Comparison of ENCODE assay signal across 17 cellular contexts in genomic region chr22:35155403-35156025, GRCh38.
A peak's percentile ranks its signal among the peaks of the same experiment; 100 is the strongest.
DNase-seq lines count a peak whose midpoint lies in the region; ATAC-seq and TF ChIP-seq lines count a peak whose summit lies in the region.
"Had no signal": no experiment of that assay in that cellular context is flagged by ENCODE, and none has a peak within 500 bp of the region (broad histone marks: within the 10 kb centered on the region; RNA-seq: fewer than 3 reads in every experiment).

No MANE protein-coding gene starts in this region.

- no peak overlapping the region for H2AFZ ChIP-seq in IMR-90 (replicated peaks; ENCODE audit: low read length, poor library complexity)

- H2AK5ac ChIP-seq in IMR-90 (ENCODE audit: low read depth, low read length), result no peak overlapping the region

- no peaks in the 10 kb centered on the region for H4K20me1 ChIP-seq in IMR-90 (ENCODE audit: insufficient read depth, low read length)

- no peak overlapping the region for H4K91ac ChIP-seq in IMR-90 (ENCODE audit: insufficient read depth, low read depth, low read length)

- dilution Hi-C loops in IMR-90 (cut with HindIII; ENCODE audit: low sequenced_read_pairs, unreplicated experiment), result no loop called here

- no peak overlapping the region for H3K56ac ChIP-seq in IMR-90 (ENCODE audit: extremely low read depth, insufficient read depth, low read length)

- 30% methylated on average over 2 of the region's 7 CpGs; no CpG with 5 or more reads in 1 of the 2 experiments for whole genome bisulfite sequencing in IMR-90 (ENCODE audit: extremely low coverage in 2 of 2, insufficient read length in 1 of 2), 2 experiments

- H3K9me3 Mint-ChIP-seq in WTC11, result peaks cover 16% of the 10 kb centered on the region
- H3K9me3 Mint-ChIP-seq: CD4-positive, alpha-beta T cell; nephron had no signal

- H3K23ac ChIP-seq in IMR-90 (ENCODE audit: low read depth, low read length), result no peak overlapping the region

- H3K4me1 ChIP-seq in IMR-90 (ENCODE audit: control insufficient read depth, insufficient read depth, low read length), result no peaks in the 10 kb centered on the region
- H3K4me1 ChIP-seq in right atrium auricular region, result peaks cover 0 to 2% of the 10 kb centered on the region in 2 donors

- intact Hi-C loops in IMR-90 (cut with micrococcal nuclease), result loop anchor here (2.0 kb wide), 1 partner anchor 1637 kb away; no protein-coding TSS in a partner anchor

- H3K36me3 ChIP-seq in IMR-90 (ENCODE audit: control insufficient read depth, insufficient read depth, low read length) (no peaks in the 10 kb centered on the region), right atrium auricular region (no peaks in the 10 kb centered on the region)
- H3K36me3 ChIP-seq: esophagus squamous epithelium had no signal

- no peaks in the 10 kb centered on the region for H3K79me1 ChIP-seq in IMR-90 (ENCODE audit: low read depth in 1 of 2, low read length in 2 of 2)

- H3K36me3 Mint-ChIP-seq in WTC11, result peaks cover 4% of the 10 kb centered on the region; the same call in 1 of the 2 replicates
- H3K36me3 Mint-ChIP-seq: brain had no signal

- TF ChIP-seq CTCF in IMR-90 (conservative IDR thresholded peaks at IDR 0.05; ENCODE audit: low read depth, low read length) (0 out of 2 replicates have a peak, but pooled peaks have one; percentile 8), WTC11 (IDR thresholded peaks at IDR 0.05) (no peak; the same call in 1 of the 2 replicates), right atrium auricular region (IDR thresholded peaks at IDR 0.05) (no peak)

- no peaks in the 10 kb centered on the region for H3K9me3 ChIP-seq in IMR-90 (ENCODE audit: control insufficient read depth, insufficient read depth, low read length)
- H3K9me3 ChIP-seq in right atrium auricular region, result no peaks in the 10 kb centered on the region
- H3K9me3 ChIP-seq: esophagus squamous epithelium had no signal

- no peak for ATAC-seq in IMR-90 (ENCODE audit: low read depth)
- ATAC-seq in WTC11, result peak; percentile 30
- ATAC-seq in GM19351 (IDR thresholded peaks at IDR 0.05; ENCODE audit: unreplicated experiment), result no peak
- ATAC-seq: activated CD4-positive, CD25-positive, alpha-beta regulatory T cell treated with anti-CD3 and anti-CD28 coated beads, Interleukin-2, amount 50 U/mL, for 24 hours had no signal

- H3K4me3 ChIP-seq in IMR-90 (ENCODE audit: insufficient read depth, low read depth, low read length), result no peak overlapping the region
- H3K4me3 ChIP-seq in right atrium auricular region, result no peak overlapping the region
- H3K4me3 ChIP-seq: esophagus squamous epithelium had no signal

- no peak overlapping the region for H2BK15ac ChIP-seq in IMR-90 (ENCODE audit: low read depth, low read length)

- no peak overlapping the region for H2BK20ac ChIP-seq in IMR-90 (ENCODE audit: low read depth, low read length)

- no TSS peak for BruUV-seq in IMR-90 (replicated peaks; lab: Mats Ljungman, UMichigan)

- TF ChIP-seq RAD21 in IMR-90 (IDR thresholded peaks at IDR 0.05; ENCODE audit: low read length), result no peak

- H4K5ac ChIP-seq in IMR-90 (ENCODE audit: low read depth, low read length), result no peak overlapping the region

- H3K4me1 Mint-ChIP-seq in WTC11, result peaks cover 31% of the 10 kb centered on the region
- H3K4me1 Mint-ChIP-seq: nephron had no signal

- peak overlapping the region; percentile 8; the same call in 1 of the 2 replicates for H3K4me3 Mint-ChIP-seq in WTC11
- H3K4me3 Mint-ChIP-seq: CD4-positive, alpha-beta T cell; nephron had no signal

- no peak overlapping the region for H2BK120ac ChIP-seq in IMR-90 (ENCODE audit: low read depth, low read length)

- H3K4ac ChIP-seq in IMR-90 (ENCODE audit: low read depth, low read length), result no peak overlapping the region

- no peak overlapping the region for H3K4me2 ChIP-seq in IMR-90 (ENCODE audit: low read depth, low read length)

- no peak overlapping the region for H3K14ac ChIP-seq in IMR-90 (replicated peaks; ENCODE audit: low read depth, low read length)

- H4K8ac ChIP-seq in IMR-90 (ENCODE audit: low read depth in 2 of 2, low read length in 2 of 2), result no peak overlapping the region

- H3K27ac Mint-ChIP-seq in WTC11, result no peak overlapping the region
- H3K27ac Mint-ChIP-seq: CD4-positive, alpha-beta T cell; nephron had no signal

- H3K27me3 Mint-ChIP-seq in WTC11 (ENCODE audit: low read depth), result peaks cover 23% of the 10 kb centered on the region

- peak; percentile 7 for DNase-seq in NCI-H2227 (lab: John Stamatoyannopoulos, UW; ENCODE audit: unreplicated experiment)
- DNase-seq in NCI-H2227 treated with DMSO at 0.1 percent for 48 hours (lab: John Stamatoyannopoulos, UW), result no peak
- no peak for DNase-seq in IMR-90
- peak; percentile 24 for DNase-seq in WTC11 (ENCODE audit: low spot score)
- DNase-seq in myocyte (ENCODE audit: low read depth), result peak; percentile 67
- DNase-seq in right atrium auricular region (ENCODE audit: low spot score), result no peak
- DNase-seq in GF-D8 (lab: John Stamatoyannopoulos, UW), result no peak
- DNase-seq: activated CD8-positive, alpha-beta memory T cell treated with anti-CD3 and anti-CD28 coated beads, Interleukin-2, amount 50 U/mL, for 4 hours; activated naive CD4-positive, alpha-beta T cell treated with anti-CD3 and anti-CD28 coated beads, Interleukin-2, amount 50 U/mL, for 16 hours; esophagus squamous epithelium; NCI-H1436 treated with DMSO at 0.1 percent for 48 hours had no signal

- no peak overlapping the region for H2AK9ac ChIP-seq in IMR-90 (replicated peaks; ENCODE audit: low read depth, low read length, poor library complexity)

- H2BK5ac ChIP-seq in IMR-90 (ENCODE audit: low read depth, low read length, poor library complexity, severe bottlenecking), result no peak overlapping the region

- POLR2A ChIA-PET in IMR-90 (lab: Charles Lee; ENCODE audit: unreplicated experiment) (no interaction called here), WTC11 (lab: Charles Lee) (interaction anchor here (0.5 kb wide), 1 partner anchor 116 kb away, joined by 4 read pairs; no protein-coding TSS in a partner anchor)

- H3K27me3 ChIP-seq in IMR-90 (ENCODE audit: control insufficient read depth, insufficient read depth, low read length), result no peaks in the 10 kb centered on the region
- no peaks in the 10 kb centered on the region for H3K27me3 ChIP-seq in right atrium auricular region

- H3K9me1 ChIP-seq in IMR-90 (ENCODE audit: insufficient read depth, low read length), result no peaks in the 10 kb centered on the region

- TF ChIP-seq POLR2A in IMR-90 (IDR thresholded peaks at IDR 0.05; ENCODE audit: low read depth, low read length), result no peak

- H3K27ac ChIP-seq in IMR-90 (ENCODE audit: insufficient read depth, low read length) (no peak overlapping the region), right atrium auricular region (no peak overlapping the region)
- H3K27ac ChIP-seq: esophagus squamous epithelium, RWPE1 had no signal

- CTCF ChIA-PET in IMR-90 (lab: Yijun Ruan, JAX) (no interaction called here), WTC11 (lab: Charles Lee) (interaction anchor here (0.6 to 3.4 kb wide), 19 partner anchors 10 to 754 kb away, joined by 3 to 71 read pairs (median 3); no protein-coding TSS in a partner anchor)

- no peak overlapping the region for H3K9ac ChIP-seq in IMR-90 (ENCODE audit: low read depth, low read length)

- in situ Hi-C loops in IMR-90 (cut with MboI; ENCODE audit: low sequenced_read_pairs), result loop anchor here (10.0 kb wide), 3 partner anchors 1231 to 1851 kb away; partner anchors contain the start of gene LARGE1

- no peak overlapping the region for H3K18ac ChIP-seq in IMR-90 (ENCODE audit: low read depth, low read length)

TF ChIP-seq in IMR-90, 13 proteins besides CTCF, POLR2A, EP300 and RAD21 (continues in another document):
- TF ChIP-seq SMC3 (IDR thresholded peaks at IDR 0.05; ENCODE audit: low read depth, low read length), result no peak
- TF ChIP-seq MAZ (IDR thresholded peaks at IDR 0.05; ENCODE audit: borderline replicate concordance, low read depth, low read length), result no peak
- no peak for TF ChIP-seq CEBPB (IDR thresholded peaks at IDR 0.05; ENCODE audit: low read depth, low read length)
- TF ChIP-seq RCOR1 (IDR thresholded peaks at IDR 0.05; ENCODE audit: insufficient replicate concordance, low read length), result no peak
- TF ChIP-seq MAFK (IDR thresholded peaks at IDR 0.05; ENCODE audit: low read depth, low read length), result no peak
- no peak for TF ChIP-seq NFE2L2 (IDR thresholded peaks at IDR 0.05; ENCODE audit: low read depth, low read length)
- no peak for TF ChIP-seq BHLHE40 (IDR thresholded peaks at IDR 0.05; ENCODE audit: low read depth, low read length)
- TF ChIP-seq CHD1 (IDR thresholded peaks at IDR 0.05; ENCODE audit: low read depth, low read length), result no peak
- TF ChIP-seq USF2 (IDR thresholded peaks at IDR 0.05; ENCODE audit: low read depth, low read length), result no peak
- no peak for TF ChIP-seq RFX5 (IDR thresholded peaks at IDR 0.05; ENCODE audit: low read depth, low read length)

TF ChIP-seq in WTC11, 78 proteins besides CTCF, POLR2A, EP300 and RAD21 (continues in another document):
- TF ChIP-seq NFYB (CRISPR knock-in tag; conservative IDR thresholded peaks at IDR 0.05; ENCODE audit: low read depth), result no peak
- TF ChIP-seq ARID4B (CRISPR knock-in tag; IDR thresholded peaks at IDR 0.05; ENCODE audit: borderline replicate concordance), result no peak
- no peak for TF ChIP-seq NFE2L1 (CRISPR knock-in tag; IDR thresholded peaks at IDR 0.05)

Comparison
In these comparisons a context has a peak if more than half of its experiments do, and no peak if none do; other contexts are left out.
1. DNase-seq: peak in NCI-H2227 (single experiment), WTC11 (single experiment) and myocyte (single experiment); none in NCI-H2227 treated with DMSO at 0.1 percent for 48 hours (single experiment), IMR-90 (single experiment), right atrium auricular region (single experiment) and GF-D8 (single experiment).